In the genomic region with DNA sequence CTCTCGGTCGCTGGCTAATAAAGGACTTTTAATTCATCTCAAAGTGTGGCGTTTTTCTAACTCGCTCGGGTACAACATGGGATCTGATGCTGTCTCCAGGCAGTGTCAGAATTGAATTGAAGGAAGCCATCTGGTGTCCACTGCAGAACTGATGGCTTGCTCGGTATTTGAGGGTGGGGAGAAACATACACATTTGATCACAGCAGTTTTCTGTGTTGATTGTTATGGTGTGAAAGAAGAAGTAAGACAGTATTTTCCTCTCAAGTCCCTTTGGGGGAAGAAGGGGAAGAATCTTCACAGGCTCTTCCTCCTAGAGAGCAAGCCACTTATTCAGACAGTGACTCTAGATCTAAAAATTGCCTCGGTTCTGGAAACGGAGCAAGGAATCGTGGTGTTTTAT, we compare ENCODE assay signal across 18 cellular contexts. TPM values are rescaled to one million over a fixed set of nuclear protein-coding genes. Genes with fewer than 3 reads are reported as not detected.
DNase-seq lines count a peak whose midpoint lies in the region; ATAC-seq, FAIRE-seq and TF ChIP-seq lines count a peak whose summit lies in the region.
"Had no signal": no experiment of that assay in that cellular context is flagged by ENCODE, and none has a peak within 500 bp of the region (broad histone marks: within the 10 kb centered on the region; RNA-seq: fewer than 3 reads in every experiment).

No MANE protein-coding gene starts in this region.

- in situ Hi-C loops in G401 (cut with HindIII; ENCODE audit: low sequenced_read_pairs): no loop called here

- peak; percentile 43 for TF ChIP-seq RAD21 in SK-N-SH (IDR thresholded peaks at IDR 0.05; ENCODE audit: low read length)

- H3F3A ChIP-seq in SK-N-SH (replicated peaks; ENCODE audit: insufficient read depth): no peaks in the 10 kb centered on the region

- TF ChIP-seq CTCF in SK-N-SH (IDR thresholded peaks at IDR 0.05): no peak

- H4K20me1 ChIP-seq in Karpas-422 (ENCODE audit: insufficient read depth, low read depth, low read length) (no peaks in the 10 kb centered on the region), SK-N-SH (ENCODE audit: insufficient read depth) (no peaks in the 10 kb centered on the region)

- TF ChIP-seq EP300 in SK-N-SH (IDR thresholded peaks at IDR 0.05; ENCODE audit: borderline replicate concordance in 1 of 2, low read depth in 1 of 2, low read length in 1 of 2): peak in 1 of 2 experiments; percentile 36; a peak in 1 of 4 replicates

- ATAC-seq in GM18858 (IDR thresholded peaks at IDR 0.05; ENCODE audit: unreplicated experiment): no peak
- ATAC-seq: activated T-cell treated with anti-CD3 and anti-CD28 coated beads, Interleukin-2, amount 50 U/mL, for 72 hours had no signal

- H3K9ac ChIP-seq in Karpas-422 (ENCODE audit: low read length) (peak overlapping the region; percentile 26), SK-N-SH (no peak overlapping the region)

- H3K9me2 ChIP-seq in Karpas-422 (replicated peaks; ENCODE audit: insufficient read depth, low read length) (no peaks in the 10 kb centered on the region), SK-N-SH (no peaks in the 10 kb centered on the region)

- POLR2A ChIA-PET in SK-N-SH (lab: Yijun Ruan, JAX): no interaction called here

- H3K9me3 ChIP-seq in Karpas-422 (ENCODE audit: low read length) (peaks cover 4% of the 10 kb centered on the region; the same call in 1 of the 2 replicates), SK-N-SH (no peaks in the 10 kb centered on the region)

- peaks cover 31% of the 10 kb centered on the region for H3K4me1 ChIP-seq in Karpas-422 (ENCODE audit: low read length)
- H3K4me1 ChIP-seq in SK-N-SH (ENCODE audit: control insufficient read depth in 1 of 2, insufficient read depth in 2 of 2, low read depth in 1 of 2, low read length in 1 of 2): peaks cover 0 to 21% of the 10 kb centered on the region in 2 experiments; a peak in 1 of 4 replicates

- 29% methylated on average over 9 of the region's 9 CpGs for WGBS in SK-N-SH (ENCODE audit: low lambda C conversion rate)

- H3K79me2 ChIP-seq in Karpas-422 (ENCODE audit: low read length): no peaks in the 10 kb centered on the region
- no peaks in the 10 kb centered on the region for H3K79me2 ChIP-seq in SK-N-SH (ENCODE audit: insufficient read depth)

- no peak for FAIRE-seq in HTR-8/SVneo (lab: Jason Lieb, UNC)
- FAIRE-seq: GM18507 had no signal

- H3K27ac ChIP-seq in Karpas-422 (ENCODE audit: low read length) (no peak overlapping the region), SK-N-SH (ENCODE audit: low read depth in 2 of 2, low read length in 1 of 2) (no peak overlapping the region)

- H3K27me3 ChIP-seq in Karpas-422 (ENCODE audit: low read length): no peaks in the 10 kb centered on the region
- H3K27me3 ChIP-seq in SK-N-SH (ENCODE audit: insufficient read depth): peaks cover 21% of the 10 kb centered on the region

- H3K4me3 ChIP-seq in Karpas-422 (ENCODE audit: low read length): peak overlapping the region; percentile 32; the same call in 1 of the 2 replicates
- no peak overlapping the region for H3K4me3 ChIP-seq in SK-N-SH (ENCODE audit: low read depth in 2 of 2, low read length in 1 of 2)
- H3K4me3 ChIP-seq: lung had no signal

- H2AFZ ChIP-seq in Karpas-422 (ENCODE audit: low read length) (no peak overlapping the region), SK-N-SH (ENCODE audit: low read depth) (no peak overlapping the region)

- H3K4me2 ChIP-seq in Karpas-422 (ENCODE audit: low read depth, low read length, poor library complexity, severe bottlenecking): peak overlapping the region; percentile 43
- no peak overlapping the region for H3K4me2 ChIP-seq in SK-N-SH

- no peaks in the 10 kb centered on the region for H3K36me3 ChIP-seq in Karpas-422 (ENCODE audit: insufficient read depth, low read length)
- H3K36me3 ChIP-seq in SK-N-SH (replicated peaks in 1 of 2; ENCODE audit: control insufficient read depth in 1 of 2, insufficient read depth in 2 of 2, low read length in 1 of 2): no peaks in the 10 kb centered on the region

- CTCF ChIA-PET in SK-N-SH (lab: Yijun Ruan, JAX): interaction anchor here (7.2 kb wide), 1 partner anchor 269 kb away, joined by 42 read pairs; no protein-coding TSS in a partner anchor

- peak; percentile 72 for DNase-seq in G401 (ENCODE audit: low spot score)
- peak; percentile 59 for DNase-seq in Karpas-422
- peak; percentile 56 for DNase-seq in SK-N-SH
- DNase-seq in left kidney (ENCODE audit: low read depth, low spot score): peak; percentile 71
- DNase-seq in cortex of kidney (lab: John Stamatoyannopoulos, UW): no peak
- DNase-seq in activated naive CD4-positive, alpha-beta T cell treated with anti-CD3 and anti-CD28 coated beads, Interleukin-2, amount 50 U/mL, for 16 hours: no peak
- no peak for DNase-seq in HTR-8/SVneo (ENCODE audit: insufficient read length, low spot score)
- DNase-seq: activated CD4-positive, alpha-beta T cell treated with anti-CD3 and anti-CD28 coated beads, Interleukin-2, amount 50 U/mL, for 48 hours; activated T-cell treated with anti-CD3 and anti-CD28 coated beads, Interleukin-2, amount 50 U/mL, for 72 hours; CD4-positive, alpha-beta T cell; dermis blood vessel endothelial cell; NCI-H2227 treated with DMSO at 0.1 percent for 48 hours; T-helper 9 cell had no signal

TF ChIP-seq in SK-N-SH, 30 proteins besides CTCF, POLR2A, EP300 and RAD21:
- TF ChIP-seq SMC3 (IDR thresholded peaks at IDR 0.05; ENCODE audit: low read depth, low read length): peak; percentile 27; the same call in 1 of the 2 replicates
- TF ChIP-seq, protein P1, sequence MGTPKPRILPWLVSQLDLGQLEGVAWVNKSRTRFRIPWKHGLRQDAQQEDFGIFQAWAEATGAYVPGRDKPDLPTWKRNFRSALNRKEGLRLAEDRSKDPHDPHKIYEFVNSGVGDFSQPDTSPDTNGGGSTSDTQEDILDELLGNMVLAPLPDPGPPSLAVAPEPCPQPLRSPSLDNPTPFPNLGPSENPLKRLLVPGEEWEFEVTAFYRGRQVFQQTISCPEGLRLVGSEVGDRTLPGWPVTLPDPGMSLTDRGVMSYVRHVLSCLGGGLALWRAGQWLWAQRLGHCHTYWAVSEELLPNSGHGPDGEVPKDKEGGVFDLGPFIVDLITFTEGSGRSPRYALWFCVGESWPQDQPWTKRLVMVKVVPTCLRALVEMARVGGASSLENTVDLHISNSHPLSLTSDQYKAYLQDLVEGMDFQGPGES (IDR thresholded peaks at IDR 0.05; ENCODE audit: low read depth, low read length): no peak
- TF ChIP-seq RCOR1 (IDR thresholded peaks at IDR 0.05; ENCODE audit: low read length): peak; percentile 75
- no peak for TF ChIP-seq MEF2A (IDR thresholded peaks at IDR 0.05; ENCODE audit: borderline replicate concordance, low read depth)
- 0 out of 2 replicates have a peak, but pooled peaks have one; percentile 9 for TF ChIP-seq FOXJ3 (CRISPR knock-in tag; IDR thresholded peaks at IDR 0.05)
- no peak for TF ChIP-seq TAF1 (IDR thresholded peaks at IDR 0.05; ENCODE audit: borderline replicate concordance, low read depth, low read length)
- TF ChIP-seq MXI1 (IDR thresholded peaks at IDR 0.05; ENCODE audit: low read depth, low read length): 0 out of 2 replicates have a peak, but pooled peaks have one; percentile 52

RNA-seq across cellular contexts. Expression of a gene that starts 15.1 kb away (rescaled TPM):
- total RNA-seq in G401 (2014; rRNA removed; shearing (Covaris generic)): 29.5 and 34.4 TPM in 2 replicates
- total RNA-seq in Karpas-422 (2014; rRNA removed; shearing (Covaris generic); ENCODE audit: low replicate concordance): 60.4 and 61.7 TPM in 2 replicates
- 15.4 and 19.4 TPM in 2 replicates for polyA plus RNA-seq in SK-N-SH (2012; rRNA removed)
- polyA plus RNA-seq in SK-N-SH (2012; cell fraction: cytosol; rRNA removed): 17.6 and 18.1 TPM in 2 replicates
- polyA plus RNA-seq in SK-N-SH (2012; cell fraction: nucleus; rRNA removed): 12.9 and 19.6 TPM in 2 replicates

RNA-seq across cellular contexts. Expression of a gene that starts 48.2 kb away (rescaled TPM):
- total RNA-seq in G401 (2014; rRNA removed; shearing (Covaris generic)): not detected in 2 replicates
- total RNA-seq in Karpas-422 (2014; rRNA removed; shearing (Covaris generic); ENCODE audit: low replicate concordance): 44.0 and 102 TPM in 2 replicates
- polyA plus RNA-seq in SK-N-SH (2012; rRNA removed): 0.06 and 0.21 TPM in 2 replicates
- polyA plus RNA-seq in SK-N-SH (2012; cell fraction: cytosol; rRNA removed): 0.06 and 0.14 TPM in 2 replicates
- 0.01 and 0.07 TPM in 2 replicates for polyA plus RNA-seq in SK-N-SH (2012; cell fraction: nucleus; rRNA removed)
- total RNA-seq: LHCN-M2 had no signal
- polyA plus RNA-seq: fibroblast of lung had no signal

Comparison
In these comparisons a context has a peak if more than half of its experiments do, and no peak if none do; other contexts are left out.
1. DNase-seq: peak in G401 (single experiment), Karpas-422 (single experiment), SK-N-SH (single experiment) and left kidney (single experiment); none in cortex of kidney (single experiment), activated naive CD4-positive, alpha-beta T cell treated with anti-CD3 and anti-CD28 coated beads, Interleukin-2, amount 50 U/mL, for 16 hours (single experiment) and HTR-8/SVneo (single experiment).
2. RNA of a gene that starts 48.2 kb away (total RNA-seq): 44.0 to 102 TPM in Karpas-422; not detected in G401; every median in the first group is over 10 times any median in the second.